8 cellular contexts compared by ENCODE assay signal in genomic region chr16:2968368-2968737, GRCh38. TPM values are rescaled to one million over a fixed set of nuclear protein-coding genes. Genes with fewer than 3 reads are reported as not detected.
A peak's percentile ranks its signal among the peaks of the same experiment; 100 is the strongest.
DNase-seq lines count a peak whose midpoint lies in the region; ATAC-seq and TF ChIP-seq lines count a peak whose summit lies in the region.

No MANE protein-coding gene starts in this region.

- peak overlapping the region in 1 of 2 experiments; percentile 67; a peak in 2 of 4 replicates for H3K27ac ChIP-seq in SK-N-SH (ENCODE audit: low read depth in 2 of 2, low read length in 1 of 2)
- H3K27ac ChIP-seq in OCI-LY7 (ENCODE audit: low read depth, low read length, poor library complexity, severe bottlenecking): peak overlapping the region; percentile 47
- peak overlapping the region in 1 of 2 donors; percentile 65 for H3K27ac ChIP-seq in esophagus (ENCODE audit: low read depth in 2 of 2, low read length in 1 of 2)

- H3K36me3 ChIP-seq in SK-N-SH (replicated peaks in 1 of 2; ENCODE audit: control insufficient read depth in 1 of 2, insufficient read depth in 2 of 2, low read length in 1 of 2) (no peaks in the 10 kb centered on the region), OCI-LY7 (ENCODE audit: insufficient read depth, low read length) (peaks cover 32% of the 10 kb centered on the region; the same call in 1 of the 2 replicates), esophagus (ENCODE audit: control insufficient read depth in 2 of 2, insufficient read depth in 2 of 2, low read length in 1 of 2) (peaks cover 0 to 2% of the 10 kb centered on the region in 2 donors)

- CTCF ChIA-PET in SK-N-SH (lab: Yijun Ruan, JAX) (interaction anchor here (1.4 to 1.7 kb wide), 2 partner anchors 60 to 63 kb away, joined by 4 to 6 read pairs; no protein-coding TSS in a partner anchor), OCI-LY7 (lab: Charles Lee; ENCODE audit: unreplicated experiment) (no interaction called here)

- no peak for TF ChIP-seq EP300 in SK-N-SH (IDR thresholded peaks at IDR 0.05; ENCODE audit: borderline replicate concordance in 1 of 2, low read depth in 1 of 2, low read length in 1 of 2)

- no peaks in the 10 kb centered on the region for H3K9me3 ChIP-seq in SK-N-SH
- no peaks in the 10 kb centered on the region for H3K9me3 ChIP-seq in OCI-LY7 (ENCODE audit: low read length)
- no peaks in the 10 kb centered on the region for H3K9me3 ChIP-seq in esophagus (ENCODE audit: control insufficient read depth in 2 of 2, insufficient read depth in 1 of 2, low read depth in 1 of 2, low read length in 1 of 2)

- peaks cover 8% of the 10 kb centered on the region for H3F3A ChIP-seq in SK-N-SH (replicated peaks; ENCODE audit: insufficient read depth)

- peaks cover 11% of the 10 kb centered on the region for H3K36me3 Mint-ChIP-seq in stimulated activated memory B cell treated with anti-CD40 and anti-IgM and Interleukin-4, amounts not matched to agents 10 μg/mL and 1 μg/mL and 100 μg/mL, for 72 hours

- H3K4me3 ChIP-seq in SK-N-SH (ENCODE audit: low read depth in 2 of 2, low read length in 1 of 2) (no peak overlapping the region; a peak in 1 of 4 replicates), OCI-LY7 (ENCODE audit: low read depth, low read length, poor library complexity, severe bottlenecking) (peak overlapping the region; percentile 99), esophagus (ENCODE audit: low read depth in 1 of 2, low read length in 2 of 2) (peak overlapping the region; percentile 62)

- H3K27me3 Mint-ChIP-seq in stimulated activated memory B cell treated with anti-CD40 and anti-IgM and Interleukin-4, amounts not matched to agents 10 μg/mL and 1 μg/mL and 100 μg/mL, for 72 hours: peaks cover 55% of the 10 kb centered on the region

- no peak overlapping the region for H2AFZ ChIP-seq in SK-N-SH (ENCODE audit: low read depth)
- H2AFZ ChIP-seq in OCI-LY7 (ENCODE audit: low read length): no peak overlapping the region; the same call in 1 of the 2 replicates

- POLR2A ChIA-PET in SK-N-SH (lab: Yijun Ruan, JAX) (no interaction called here), OCI-LY7 (lab: Charles Lee) (no interaction called here)

- no peaks in the 10 kb centered on the region for H3K27me3 ChIP-seq in SK-N-SH (ENCODE audit: insufficient read depth)
- peaks cover 0 to 10% of the 10 kb centered on the region in 2 donors for H3K27me3 ChIP-seq in esophagus (ENCODE audit: control insufficient read depth in 1 of 2, insufficient read depth in 2 of 2, low read length in 2 of 2)

- no peaks in the 10 kb centered on the region for H3K9me2 ChIP-seq in SK-N-SH
- no peaks in the 10 kb centered on the region for H3K9me2 ChIP-seq in OCI-LY7 (ENCODE audit: insufficient read depth, low read length)

- H3K4me2 ChIP-seq in SK-N-SH (peak overlapping the region; percentile 96), OCI-LY7 (ENCODE audit: low read length) (peak overlapping the region; percentile 74)

- TF ChIP-seq RAD21 in SK-N-SH (IDR thresholded peaks at IDR 0.05; ENCODE audit: low read length): no peak

- H3K27ac Mint-ChIP-seq in stimulated activated memory B cell treated with anti-CD40 and anti-IgM and Interleukin-4, amounts not matched to agents 10 μg/mL and 1 μg/mL and 100 μg/mL, for 72 hours: no peak overlapping the region

- peak overlapping the region; percentile 72 for H3K4me3 Mint-ChIP-seq in stimulated activated memory B cell treated with anti-CD40 and anti-IgM and Interleukin-4, amounts not matched to agents 10 μg/mL and 1 μg/mL and 100 μg/mL, for 72 hours

- H4K20me1 ChIP-seq in SK-N-SH (ENCODE audit: insufficient read depth) (peaks cover 28% of the 10 kb centered on the region; the same call in 1 of the 2 replicates), OCI-LY7 (ENCODE audit: insufficient read depth, low read length) (peaks cover 6% of the 10 kb centered on the region; the same call in 1 of the 2 replicates)

- TF ChIP-seq CTCF in SK-N-SH (IDR thresholded peaks at IDR 0.05) (no peak), OCI-LY7 (conservative IDR thresholded peaks at IDR 0.05; ENCODE audit: low read length) (no peak)

- DNase-seq in SK-N-SH: no peak
- peak; percentile 52 for DNase-seq in OCI-LY7 (ENCODE audit: low spot score)
- no peak for DNase-seq in NCI-H524 (lab: John Stamatoyannopoulos, UW)
- DNase-seq in NCI-H146 (lab: John Stamatoyannopoulos, UW): no peak

- H3K4me1 ChIP-seq in SK-N-SH (ENCODE audit: control insufficient read depth in 1 of 2, insufficient read depth in 2 of 2, low read depth in 1 of 2, low read length in 1 of 2) (peaks cover 0 to 49% of the 10 kb centered on the region in 2 experiments; a peak in 1 of 4 replicates), OCI-LY7 (ENCODE audit: insufficient read depth, low read length, poor library complexity, severe bottlenecking) (peaks cover 63% of the 10 kb centered on the region), esophagus (ENCODE audit: control insufficient read depth in 2 of 2, insufficient read depth in 2 of 2, low read length in 1 of 2) (peaks cover 19 to 30% of the 10 kb centered on the region in 2 donors)

- intact Hi-C loops in OCI-LY7 (cut with micrococcal nuclease; ENCODE audit: unreplicated experiment): no loop called here

- peaks cover 52% of the 10 kb centered on the region for H3K4me1 Mint-ChIP-seq in stimulated activated memory B cell treated with anti-CD40 and anti-IgM and Interleukin-4, amounts not matched to agents 10 μg/mL and 1 μg/mL and 100 μg/mL, for 72 hours

- BruUV-seq in OCI-LY7 (replicated peaks; lab: Mats Ljungman, UMichigan): no TSS peak

- no peaks in the 10 kb centered on the region; the same call in 1 of the 2 replicates for H3K79me2 ChIP-seq in SK-N-SH (ENCODE audit: insufficient read depth)
- H3K79me2 ChIP-seq in OCI-LY7 (ENCODE audit: insufficient read depth, low read depth, low read length): no peaks in the 10 kb centered on the region; the same call in 1 of the 2 replicates

- no peak for ATAC-seq in SK-N-SH treated with all-trans-retinoic acid at 6 μM for 48 hours
- no peak for ATAC-seq in stimulated activated memory B cell treated with anti-CD40 and anti-IgM and Interleukin-4, amounts not matched to agents 10 μg/mL and 1 μg/mL and 100 μg/mL, for 72 hours
- no peak for ATAC-seq in HG02981 (IDR thresholded peaks at IDR 0.05; ENCODE audit: unreplicated experiment)

- H3K9me3 Mint-ChIP-seq in stimulated activated memory B cell treated with anti-CD40 and anti-IgM and Interleukin-4, amounts not matched to agents 10 μg/mL and 1 μg/mL and 100 μg/mL, for 72 hours: no peaks in the 10 kb centered on the region

- 94% methylated on average over 13 of the region's 18 CpGs for WGBS in SK-N-SH (ENCODE audit: low lambda C conversion rate)
- WGBS in esophagus, 2 donors: 15% methylated on average over 18 of the region's 18 CpGs

- H3K9ac ChIP-seq in SK-N-SH: no peak overlapping the region

TF ChIP-seq in SK-N-SH treated with all-trans-retinoic acid at 6 μM for 48 hours, 23 proteins besides CTCF, POLR2A, EP300 and RAD21 (continues in another document):
- TF ChIP-seq CREB5 (CRISPR knock-in tag; IDR thresholded peaks at IDR 0.05; ENCODE audit: low read depth): no peak

RNA-seq across cellular contexts. Expression of gene PAQR4, which starts 0.8 kb away (rescaled TPM):
- polyA plus RNA-seq in SK-N-SH (2012; rRNA removed) (8.4 and 8.8 TPM in 2 replicates), esophagus (10 to 100 TPM in 1 of 2 donors, 1 to 10 TPM in 1; 9.6 to 18.8 TPM)
- polyA plus RNA-seq in SK-N-SH (2012; cell fraction: cytosol; rRNA removed): 4.6 and 7.1 TPM in 2 replicates
- 12.8 and 17.6 TPM in 2 replicates for polyA plus RNA-seq in SK-N-SH (2012; cell fraction: nucleus; rRNA removed)
- total RNA-seq in OCI-LY7 (2014; rRNA removed; shearing (Covaris generic)): 38.1 and 49.1 TPM in 2 replicates
- total RNA-seq in OCI-LY7 (2022): 59.7 and 67.4 TPM in 2 replicates

RNA-seq across cellular contexts. Expression of gene KREMEN2, which starts 4.3 kb away (rescaled TPM):
- polyA plus RNA-seq in SK-N-SH (2012; rRNA removed): 0.24 and 0.77 TPM in 2 replicates
- 0.28 and 0.46 TPM in 2 replicates for polyA plus RNA-seq in SK-N-SH (2012; cell fraction: cytosol; rRNA removed)
- polyA plus RNA-seq in SK-N-SH (2012; cell fraction: nucleus; rRNA removed): 1.7 and 2.9 TPM in 2 replicates
- 0.09 and 0.28 TPM in 2 replicates for total RNA-seq in OCI-LY7 (2014; rRNA removed; shearing (Covaris generic))
- 0.31 TPM in 1 of 2 replicates, not detected in the other for total RNA-seq in OCI-LY7 (2022)
- 1 to 10 TPM; 1.6 to 1.8 TPM for polyA plus RNA-seq in esophagus

RNA-seq across cellular contexts. Expression of gene PKMYT1, which starts 11.9 kb away (rescaled TPM):
- polyA plus RNA-seq in SK-N-SH (2012; rRNA removed) (5.3 and 8.5 TPM in 2 replicates), esophagus (10 to 100 TPM; 20.7 to 22.3 TPM)
- polyA plus RNA-seq in SK-N-SH (2012; cell fraction: cytosol; rRNA removed): 3.2 and 6.7 TPM in 2 replicates
- 29.4 and 73.9 TPM in 2 replicates for polyA plus RNA-seq in SK-N-SH (2012; cell fraction: nucleus; rRNA removed)
- total RNA-seq in OCI-LY7 (2014; rRNA removed; shearing (Covaris generic)): 80.2 and 104 TPM in 2 replicates
- total RNA-seq in OCI-LY7 (2022): 195 and 197 TPM in 2 replicates

RNA-seq across cellular contexts. Expression of gene CLDN9, which starts 44.4 kb away (rescaled TPM):
- polyA plus RNA-seq in SK-N-SH (2012; rRNA removed): 0.08 TPM in 1 of 2 replicates, not detected in the other
- polyA plus RNA-seq in SK-N-SH (2012; cell fraction: cytosol; rRNA removed): not detected in 2 replicates
- polyA plus RNA-seq in SK-N-SH (2012; cell fraction: nucleus; rRNA removed): 0.52 and 0.67 TPM in 2 replicates
- total RNA-seq in OCI-LY7 (2014; rRNA removed; shearing (Covaris generic)): 0.44 TPM in 1 of 2 replicates, not detected in the other
- total RNA-seq in OCI-LY7 (2022): 0.42 and 0.59 TPM in 2 replicates
- under 1 TPM in 1 of 2 donors, not detected in 1; 0.02 TPM for polyA plus RNA-seq in esophagus

RNA-seq across cellular contexts. Expression of gene CLDN6, which starts 49.6 kb away (rescaled TPM):
- 0.20 and 0.24 TPM in 2 replicates for polyA plus RNA-seq in SK-N-SH (2012; rRNA removed)
- polyA plus RNA-seq in SK-N-SH (2012; cell fraction: cytosol; rRNA removed): 0.20 and 0.22 TPM in 2 replicates
- polyA plus RNA-seq in SK-N-SH (2012; cell fraction: nucleus; rRNA removed): 0.29 and 0.59 TPM in 2 replicates
- total RNA-seq in OCI-LY7 (2014; rRNA removed; shearing (Covaris generic)): not detected in 2 replicates
- not detected in 2 replicates for total RNA-seq in OCI-LY7 (2022)
- under 1 TPM in 1 of 2 donors, not detected in 1; 0.06 TPM for polyA plus RNA-seq in esophagus

Comparison
In these comparisons a context has a peak if more than half of its experiments do, and no peak if none do; other contexts are left out.
1. H3K4me3 ChIP-seq: peak in OCI-LY7 (single experiment) and esophagus (2 of 2); none in SK-N-SH (0 of 2).